8 cellular contexts compared by ENCODE assay signal in genomic region chr14:51547260-51547659, GRCh38.
DNase-seq lines count a peak whose midpoint lies in the region; ATAC-seq and TF ChIP-seq lines count a peak whose summit lies in the region.

No MANE protein-coding gene starts in this region.

- TF ChIP-seq POLR2A in GM18505 (IDR thresholded peaks at IDR 0.05; ENCODE audit: borderline replicate concordance, extremely low read depth, insufficient read depth, insufficient read length): no peak

- no peak overlapping the region for H3K27ac ChIP-seq in substantia nigra (ENCODE audit: low read depth, low read length, poor library complexity, severe bottlenecking)

- no peak overlapping the region for H3K4me3 ChIP-seq in astrocyte of the cerebellum (ENCODE audit: low read depth, low read length)

- peak overlapping the region; percentile 74 for H3K4me3 Mint-ChIP-seq in HFFc6

- peaks cover 19% of the 10 kb centered on the region for H3K36me3 Mint-ChIP-seq in HFFc6 (ENCODE audit: low read depth)

- TF ChIP-seq CTCF in HFFc6 (IDR thresholded peaks at IDR 0.05): no peak
- no peak for TF ChIP-seq CTCF in astrocyte of the cerebellum (IDR thresholded peaks at IDR 0.05; ENCODE audit: low read depth, low read length, missing control alignments)

- no peaks in the 10 kb centered on the region for H3K9me3 Mint-ChIP-seq in HFFc6

- H3K27me3 Mint-ChIP-seq in HFFc6 (ENCODE audit: insufficient read depth): no peaks in the 10 kb centered on the region

- DNase-seq in HFFc6 (peak; percentile 98), astrocyte of the cerebellum (ENCODE audit: low read depth) (peak; percentile 99), iris pigment epithelial cell (ENCODE audit: low read depth) (peak; percentile 100), stromal cell of bone marrow (ENCODE audit: low read depth) (peak; percentile 99), substantia nigra (lab: John Stamatoyannopoulos, UW) (no peak)

- peak overlapping the region; percentile 91 for H3K27ac Mint-ChIP-seq in HFFc6

- H3K4me1 Mint-ChIP-seq in HFFc6 (ENCODE audit: low read depth): peaks cover 79% of the 10 kb centered on the region

- ATAC-seq in GM21390 (IDR thresholded peaks at IDR 0.05; ENCODE audit: unreplicated experiment) (no peak), GM18505 (IDR thresholded peaks at IDR 0.05; ENCODE audit: unreplicated experiment) (no peak), GM18909 (IDR thresholded peaks at IDR 0.05; ENCODE audit: poor library complexity, unreplicated experiment) (no peak)

- in situ Hi-C loops in astrocyte of the cerebellum (cut with HindIII; ENCODE audit: low sequenced_read_pairs): no loop called here

Comparison
In these comparisons a context has a peak if more than half of its experiments do, and no peak if none do; other contexts are left out.
1. DNase-seq: peak in HFFc6 (single experiment), astrocyte of the cerebellum (single experiment), iris pigment epithelial cell (single experiment) and stromal cell of bone marrow (single experiment); none in substantia nigra (0 of 49).